Comparison of ENCODE assay signal across 8 cellular contexts in genomic region chr5:134176523-134177196, GRCh38. TPM values are rescaled to one million over a fixed set of nuclear protein-coding genes. Genes with fewer than 3 reads are reported as not detected.
A peak's percentile ranks its signal among the peaks of the same experiment; 100 is the strongest.
DNase-seq lines count a peak whose midpoint lies in the region; TF ChIP-seq lines count a peak whose summit lies in the region.

TSS of gene SKP1 (minus strand) at chr5:134176950. CDS start at chr5:134174022, 2,928 bp downstream.

- peaks cover 51% of the 10 kb centered on the region for H3K36me3 Mint-ChIP-seq in Caco-2 (ENCODE audit: insufficient read depth, unreplicated experiment)

- H3K9me3 ChIP-seq in Caco-2: no peaks in the 10 kb centered on the region

- POLR2A ChIA-PET in Caco-2 (lab: Charles Lee): interaction anchor here (0.5 to 3.4 kb wide), 12 partner anchors 9 to 463 kb away, joined by 3 to 32 read pairs (median 4); partner anchors contain the start of genes PPP2CA and UBE2B

- H3K4me1 Mint-ChIP-seq in Caco-2 (ENCODE audit: low read depth, unreplicated experiment): peaks cover 8% of the 10 kb centered on the region

- H3K27me3 Mint-ChIP-seq in Caco-2 (ENCODE audit: insufficient read depth, unreplicated experiment): no peaks in the 10 kb centered on the region

- DNase-seq in Caco-2 (peak; percentile 83 to 91), GM20000 (ENCODE audit: low spot score) (peak; percentile 92), HT1080 (ENCODE audit: low read depth) (peak; percentile 77), OCI-M1 (lab: John Stamatoyannopoulos, UW) (peak; percentile 91), activated T-cell treated with anti-CD3 and anti-CD28 coated beads for 24 hours (ENCODE audit: low read depth) (peak; percentile 78), epidermal melanocyte (ENCODE audit: insufficient read length, low spot score) (peak; percentile 51), middle frontal gyrus (ENCODE audit: extremely low spot score, low spot score) (peak; percentile 70)
- peak; percentile 71 to 77 for DNase-seq in stimulated activated CD8-positive, alpha-beta memory T cell treated with anti-CD3 and anti-CD28 coated beads, Interleukin-2, amount 100 ng/mL, for 1 hour (ENCODE audit: low read depth in 2 of 2)

- BruUV-seq in Caco-2 (replicated peaks; lab: Mats Ljungman, UMichigan): no TSS peak

- intact Hi-C loops in Caco-2 (cut with micrococcal nuclease; ENCODE audit: unreplicated experiment): loop anchor here (2.0 to 10.0 kb wide), 2 partner anchors 50 to 558 kb away; partner anchors contain the start of genes CAMLG and PPP2CA

- TF ChIP-seq CTCF in Caco-2 (IDR thresholded peaks at IDR 0.05; ENCODE audit: insufficient read depth in 1 of 2, low read depth in 1 of 2, low read length in 1 of 2, severe bottlenecking in 1 of 2, unreplicated experiment in 1 of 2) (no peak), GM20000 (IDR thresholded peaks at IDR 0.05; ENCODE audit: extremely low read depth, missing control alignments) (no peak)

- peak within 1 kb of the TSS; percentile 97 for H3K4me3 ChIP-seq in Caco-2 (ENCODE audit: low read depth, low read length)

- CTCF ChIA-PET in Caco-2 (lab: Charles Lee): interaction anchor here (1.0 to 1.2 kb wide), 2 partner anchors 35 to 137 kb away, joined by 3 read pairs; no protein-coding TSS in a partner anchor

- no peaks in the 10 kb centered on the region for H3K9me3 Mint-ChIP-seq in Caco-2 (ENCODE audit: unreplicated experiment)

- H3K4me1 ChIP-seq in Caco-2: peaks cover 8% of the 10 kb centered on the region; the same call in 1 of the 2 replicates

- peak within 1 kb of the TSS; percentile 93 for H3K4me3 Mint-ChIP-seq in Caco-2 (ENCODE audit: unreplicated experiment)

- H3K36me3 ChIP-seq in Caco-2 (ENCODE audit: control insufficient read depth, insufficient read depth, low read length): peaks cover 2% of the 10 kb centered on the region; the same call in 1 of the 2 replicates

- H3K27ac Mint-ChIP-seq in Caco-2 (ENCODE audit: unreplicated experiment): peak within 1 kb of the TSS; percentile 98

- H3K27me3 ChIP-seq in Caco-2 (replicated peaks; ENCODE audit: control insufficient read depth, insufficient read depth, low read length): no peaks in the 10 kb centered on the region

RNA-seq across cellular contexts. Expression of gene SKP1, which starts in this region (rescaled TPM):
- total RNA-seq in Caco-2 (2022): 351 and 365 TPM in 2 replicates
- total RNA-seq in HT1080 (2014; rRNA removed; shearing (Covaris generic)): 235 and 289 TPM in 2 replicates
- polyA plus RNA-seq in HT1080 (2015; cell fraction: cytosol; rRNA removed): 642 and 740 TPM in 2 replicates
- 403 and 485 TPM in 2 replicates for polyA plus RNA-seq in HT1080 (2015; cell fraction: nucleus; rRNA removed)

Comparison
In these comparisons a context has a peak if more than half of its experiments do, and no peak if none do; other contexts are left out.
1. Peak in every context shown above with its lines: DNase-seq and H3K4me3 ChIP-seq.